ENCODE assay signal across 24 cellular contexts in the genomic region with DNA sequence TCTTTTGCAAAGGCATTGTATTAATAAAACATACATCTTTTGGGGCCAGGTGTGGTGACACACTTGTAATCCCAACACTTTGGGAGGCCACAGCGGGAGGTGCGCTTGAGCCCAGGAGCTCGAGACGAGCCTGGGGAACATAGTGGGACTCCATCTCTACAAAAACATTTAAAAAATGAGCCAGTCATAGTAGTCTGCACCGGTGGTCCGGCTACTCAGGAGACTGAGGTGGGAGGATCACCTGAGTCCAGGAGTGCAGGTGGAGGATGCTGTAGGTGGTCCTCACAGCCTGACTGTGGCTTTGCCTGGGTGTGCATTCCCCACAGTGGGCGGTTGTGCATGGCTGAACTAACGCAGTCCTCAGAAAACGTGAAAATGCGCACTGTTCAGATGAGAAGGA.
DNase-seq lines count a peak whose midpoint lies in the region; ATAC-seq and TF ChIP-seq lines count a peak whose summit lies in the region.
"Had no signal": no experiment of that assay in that cellular context is flagged by ENCODE, and none has a peak within 500 bp of the region (broad histone marks: within the 10 kb centered on the region; RNA-seq: fewer than 3 reads in every experiment).

No MANE protein-coding gene starts in this region.

- no peak overlapping the region for H3K27ac Mint-ChIP-seq in activated T-cell treated with anti-CD3 and anti-CD28 coated beads, Interleukin-2, amount 50 U/mL, for 24 hours
- H3K27ac Mint-ChIP-seq in activated T-cell treated with anti-CD3 and anti-CD28 coated beads, Interleukin-2, amount 50 U/mL, for 72 hours, result no peak overlapping the region
- H3K27ac Mint-ChIP-seq: activated naive CD8-positive, alpha-beta T cell treated with anti-CD3 and anti-CD28 coated beads, Interleukin-2, amount 50 U/mL, for 24 hours; CD4-positive, alpha-beta T cell; nephron had no signal

- no peak overlapping the region for H3K4me3 ChIP-seq in upper lobe of right lung
- no peak overlapping the region for H3K4me3 ChIP-seq in WERI-Rb-1 (ENCODE audit: low read depth, low read length)
- H3K4me3 ChIP-seq: esophagus squamous epithelium, ovary, upper lobe of left lung had no signal

- intact Hi-C loops in posterior vena cava (cut with DNase I) (no loop called here), upper lobe of right lung (cut with DNase I) (no loop called here)

- no peaks in the 10 kb centered on the region for H3K36me3 Mint-ChIP-seq in activated T-cell treated with anti-CD3 and anti-CD28 coated beads, Interleukin-2, amount 50 U/mL, for 24 hours (ENCODE audit: low read depth)
- H3K36me3 Mint-ChIP-seq in activated T-cell treated with anti-CD3 and anti-CD28 coated beads, Interleukin-2, amount 50 U/mL, for 72 hours (ENCODE audit: insufficient read depth in 2 of 2), result no peaks in the 10 kb centered on the region

- TF ChIP-seq CTCF in upper lobe of right lung (IDR thresholded peaks at IDR 0.05) (no peak), WERI-Rb-1 (IDR thresholded peaks at IDR 0.05; ENCODE audit: low read depth, low read length) (no peak)

- H3K27me3 ChIP-seq in upper lobe of right lung (no peaks in the 10 kb centered on the region), WERI-Rb-1 (ENCODE audit: insufficient read depth, low read depth, severe bottlenecking) (no peaks in the 10 kb centered on the region)
- H3K27me3 ChIP-seq: foreskin keratinocyte, ovary, upper lobe of left lung had no signal

- H3K36me3 ChIP-seq in upper lobe of right lung (no peaks in the 10 kb centered on the region), WERI-Rb-1 (no peaks in the 10 kb centered on the region)
- H3K36me3 ChIP-seq: esophagus squamous epithelium, ovary, upper lobe of left lung had no signal

- TF ChIP-seq POLR2A in GM18505 (IDR thresholded peaks at IDR 0.05; ENCODE audit: borderline replicate concordance, extremely low read depth, insufficient read depth, insufficient read length), result no peak

- no peak overlapping the region for H3K27ac ChIP-seq in upper lobe of right lung
- no peak overlapping the region for H3K27ac ChIP-seq in WERI-Rb-1
- H3K27ac ChIP-seq: esophagus squamous epithelium, foreskin keratinocyte, ovary, upper lobe of left lung had no signal

- no peaks in the 10 kb centered on the region for H3K9me3 Mint-ChIP-seq in activated T-cell treated with anti-CD3 and anti-CD28 coated beads, Interleukin-2, amount 50 U/mL, for 24 hours
- no peaks in the 10 kb centered on the region for H3K9me3 Mint-ChIP-seq in activated T-cell treated with anti-CD3 and anti-CD28 coated beads, Interleukin-2, amount 50 U/mL, for 72 hours
- H3K9me3 Mint-ChIP-seq: activated naive CD8-positive, alpha-beta T cell treated with anti-CD3 and anti-CD28 coated beads, Interleukin-2, amount 50 U/mL, for 24 hours; activated T-cell treated with anti-CD3 and anti-CD28 coated beads, Interleukin-2, amount 50 U/mL, for 4 hours; CD4-positive, alpha-beta T cell; central memory CD8-positive, alpha-beta T cell had no signal

- DNase-seq in activated T-cell treated with anti-CD3 and anti-CD28 coated beads, Interleukin-2, amount 50 U/mL, for 24 hours, result peak; percentile 8
- no peak for DNase-seq in activated T-cell treated with anti-CD3 and anti-CD28 coated beads, Interleukin-2, amount 50 U/mL, for 72 hours
- DNase-seq in ecto neural progenitor cell (ENCODE audit: low spot score), result peak; percentile 32
- DNase-seq in posterior vena cava (ENCODE audit: low spot score), result peak; percentile 44
- peak; percentile 25 for DNase-seq in upper lobe of right lung
- DNase-seq in stimulated activated CD4-positive, alpha-beta T cell treated with anti-CD3 and anti-CD28 coated beads, Interleukin-2, amount 100 ng/mL, for 48 hours, result no peak
- no peak for DNase-seq in WERI-Rb-1
- DNase-seq: activated gamma-delta T cell treated with Interleukin-2 at 50 U/mL for 16 hours; activated naive CD8-positive, alpha-beta T cell treated with anti-CD3 and anti-CD28 coated beads, Interleukin-2, amount 50 U/mL, for 24 hours; activated T-cell treated with anti-CD3 and anti-CD28 coated beads, Interleukin-2, amount 50 U/mL, for 4 hours; dermis blood vessel endothelial cell; esophagus squamous epithelium; foreskin keratinocyte; NCI-H1694; NCI-H446 treated with DMSO at 0.1 percent for 48 hours; NCI-H774; SIG-M5 had no signal

- no peaks in the 10 kb centered on the region for H3K4me1 Mint-ChIP-seq in activated T-cell treated with anti-CD3 and anti-CD28 coated beads, Interleukin-2, amount 50 U/mL, for 24 hours (ENCODE audit: low read depth)
- H3K4me1 Mint-ChIP-seq in activated T-cell treated with anti-CD3 and anti-CD28 coated beads, Interleukin-2, amount 50 U/mL, for 72 hours (ENCODE audit: low read depth), result no peaks in the 10 kb centered on the region
- H3K4me1 Mint-ChIP-seq: central memory CD8-positive, alpha-beta T cell had no signal

- H3K4me1 ChIP-seq in upper lobe of right lung, result peaks cover 13% of the 10 kb centered on the region

- ATAC-seq in activated T-cell treated with anti-CD3 and anti-CD28 coated beads, Interleukin-2, amount 50 U/mL, for 72 hours (replicated peaks in 1 of 2), result no peak
- ATAC-seq in upper lobe of right lung, result no peak
- ATAC-seq in GM18505 (IDR thresholded peaks at IDR 0.05; ENCODE audit: unreplicated experiment), result no peak
- ATAC-seq: activated naive CD8-positive, alpha-beta T cell treated with anti-CD3 and anti-CD28 coated beads, Interleukin-2, amount 50 U/mL, for 24 hours; activated T-cell treated with anti-CD3 and anti-CD28 coated beads, Interleukin-2, amount 50 U/mL, for 4 hours; foreskin keratinocyte; left colon had no signal

- no peak overlapping the region for H3K4me3 Mint-ChIP-seq in activated T-cell treated with anti-CD3 and anti-CD28 coated beads, Interleukin-2, amount 50 U/mL, for 24 hours
- H3K4me3 Mint-ChIP-seq in activated T-cell treated with anti-CD3 and anti-CD28 coated beads, Interleukin-2, amount 50 U/mL, for 72 hours, result no peak overlapping the region
- H3K4me3 Mint-ChIP-seq: activated naive CD8-positive, alpha-beta T cell treated with anti-CD3 and anti-CD28 coated beads, Interleukin-2, amount 50 U/mL, for 24 hours; activated T-cell treated with anti-CD3 and anti-CD28 coated beads, Interleukin-2, amount 50 U/mL, for 4 hours; CD4-positive, alpha-beta T cell; central memory CD8-positive, alpha-beta T cell; nephron had no signal

- H3K9me3 ChIP-seq in upper lobe of right lung (no peaks in the 10 kb centered on the region), WERI-Rb-1 (ENCODE audit: severe bottlenecking) (no peaks in the 10 kb centered on the region)
- H3K9me3 ChIP-seq: esophagus squamous epithelium, ovary, upper lobe of left lung had no signal

- peaks cover 5% of the 10 kb centered on the region for H3K27me3 Mint-ChIP-seq in activated T-cell treated with anti-CD3 and anti-CD28 coated beads, Interleukin-2, amount 50 U/mL, for 24 hours
- no peaks in the 10 kb centered on the region for H3K27me3 Mint-ChIP-seq in activated T-cell treated with anti-CD3 and anti-CD28 coated beads, Interleukin-2, amount 50 U/mL, for 72 hours (ENCODE audit: low read depth)
- H3K27me3 Mint-ChIP-seq: activated naive CD8-positive, alpha-beta T cell treated with anti-CD3 and anti-CD28 coated beads, Interleukin-2, amount 50 U/mL, for 24 hours; CD4-positive, alpha-beta T cell had no signal

Comparison
In these comparisons a context has a peak if more than half of its experiments do, and no peak if none do; other contexts are left out.
1. DNase-seq: peak in activated T-cell treated with anti-CD3 and anti-CD28 coated beads, Interleukin-2, amount 50 U/mL, for 24 hours (single experiment), ecto neural progenitor cell (single experiment), posterior vena cava (single experiment) and upper lobe of right lung (single experiment); none in activated T-cell treated with anti-CD3 and anti-CD28 coated beads, Interleukin-2, amount 50 U/mL, for 72 hours (0 of 2), stimulated activated CD4-positive, alpha-beta T cell treated with anti-CD3 and anti-CD28 coated beads, Interleukin-2, amount 100 ng/mL, for 48 hours (0 of 2) and WERI-Rb-1 (single experiment).